Comparison of ENCODE assay signal across 1 cellular context in the genomic region with DNA sequence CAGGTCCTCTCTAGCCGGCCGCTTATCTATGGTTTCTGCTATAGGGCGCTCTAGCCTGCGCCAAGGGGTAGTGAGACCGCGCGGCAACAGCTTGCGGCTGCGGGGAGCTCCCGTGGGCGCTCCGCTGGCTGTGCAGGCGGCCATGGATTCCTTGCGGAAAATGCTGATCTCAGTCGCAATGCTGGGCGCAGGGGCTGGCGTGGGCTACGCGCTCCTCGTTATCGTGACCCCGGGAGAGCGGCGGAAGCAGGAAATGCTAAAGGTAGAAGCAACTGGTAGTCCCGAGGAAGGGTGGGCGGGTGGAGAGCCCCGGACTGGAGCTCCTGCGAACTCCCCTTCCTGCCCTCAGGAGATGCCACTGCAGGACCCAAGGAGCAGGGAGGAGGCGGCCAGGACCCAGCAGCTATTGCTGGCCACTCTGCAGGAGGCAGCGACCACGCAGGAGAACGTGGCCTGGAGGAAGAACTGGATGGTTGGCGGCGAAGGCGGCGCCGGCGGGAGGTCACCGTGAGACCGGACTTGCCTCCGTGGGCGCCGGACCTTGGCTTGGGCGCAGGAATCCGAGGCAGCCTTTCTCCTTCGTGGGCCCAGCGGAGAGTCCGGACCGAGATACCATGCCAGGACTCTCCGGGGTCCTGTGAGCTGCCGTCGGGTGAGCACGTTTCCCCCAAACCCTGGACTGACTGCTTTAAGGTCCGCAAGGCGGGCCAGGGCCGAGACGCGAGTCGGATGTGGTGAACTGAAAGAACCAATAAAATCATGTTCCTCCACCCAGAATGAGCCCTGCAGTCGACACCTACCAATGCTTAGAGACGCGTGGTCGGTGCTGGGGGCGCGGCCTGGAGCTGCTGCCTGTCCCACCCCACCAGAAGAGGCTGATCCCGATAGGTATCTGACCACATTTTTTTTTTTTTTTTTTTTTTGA.
A peak's percentile ranks its signal among the peaks of the same experiment; 100 is the strongest.
TF ChIP-seq lines count a peak whose summit lies in the region.

Gene LBHD1, minus strand, starts transcription at position 664 of the 925 bp plus-strand sequence. CDS start 2,236 bp downstream, outside the sequence.
Gene UQCC3, plus strand, starts transcription at position 70 of the 925 bp plus-strand sequence. Its CDS starts 73 bp downstream, at position 143.

TF ChIP-seq in GM12878, 131 proteins besides CTCF, POLR2A, EP300 and RAD21 (continued from another document):
- TF ChIP-seq, protein P1, sequence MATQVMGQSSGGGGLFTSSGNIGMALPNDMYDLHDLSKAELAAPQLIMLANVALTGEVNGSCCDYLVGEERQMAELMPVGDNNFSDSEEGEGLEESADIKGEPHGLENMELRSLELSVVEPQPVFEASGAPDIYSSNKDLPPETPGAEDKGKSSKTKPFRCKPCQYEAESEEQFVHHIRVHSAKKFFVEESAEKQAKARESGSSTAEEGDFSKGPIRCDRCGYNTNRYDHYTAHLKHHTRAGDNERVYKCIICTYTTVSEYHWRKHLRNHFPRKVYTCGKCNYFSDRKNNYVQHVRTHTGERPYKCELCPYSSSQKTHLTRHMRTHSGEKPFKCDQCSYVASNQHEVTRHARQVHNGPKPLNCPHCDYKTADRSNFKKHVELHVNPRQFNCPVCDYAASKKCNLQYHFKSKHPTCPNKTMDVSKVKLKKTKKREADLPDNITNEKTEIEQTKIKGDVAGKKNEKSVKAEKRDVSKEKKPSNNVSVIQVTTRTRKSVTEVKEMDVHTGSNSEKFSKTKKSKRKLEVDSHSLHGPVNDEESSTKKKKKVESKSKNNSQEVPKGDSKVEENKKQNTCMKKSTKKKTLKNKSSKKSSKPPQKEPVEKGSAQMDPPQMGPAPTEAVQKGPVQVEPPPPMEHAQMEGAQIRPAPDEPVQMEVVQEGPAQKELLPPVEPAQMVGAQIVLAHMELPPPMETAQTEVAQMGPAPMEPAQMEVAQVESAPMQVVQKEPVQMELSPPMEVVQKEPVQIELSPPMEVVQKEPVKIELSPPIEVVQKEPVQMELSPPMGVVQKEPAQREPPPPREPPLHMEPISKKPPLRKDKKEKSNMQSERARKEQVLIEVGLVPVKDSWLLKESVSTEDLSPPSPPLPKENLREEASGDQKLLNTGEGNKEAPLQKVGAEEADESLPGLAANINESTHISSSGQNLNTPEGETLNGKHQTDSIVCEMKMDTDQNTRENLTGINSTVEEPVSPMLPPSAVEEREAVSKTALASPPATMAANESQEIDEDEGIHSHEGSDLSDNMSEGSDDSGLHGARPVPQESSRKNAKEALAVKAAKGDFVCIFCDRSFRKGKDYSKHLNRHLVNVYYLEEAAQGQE (IDR thresholded peaks at IDR 0.05; ENCODE audit: low read depth, low read length), result no peak
- TF ChIP-seq RUNX3 (IDR thresholded peaks at IDR 0.05; ENCODE audit: low read length) (peak; percentile 66), ZNF384 (IDR thresholded peaks at IDR 0.05; ENCODE audit: borderline replicate concordance, low read depth, low read length) (no peak), ZNF592 (IDR thresholded peaks at IDR 0.05) (no peak), MTA3 (IDR thresholded peaks at IDR 0.05; ENCODE audit: borderline replicate concordance, low read length) (no peak; the same call in 1 of the 2 replicates), ETV6 (conservative IDR thresholded peaks at IDR 0.05 in 1 of 2, IDR thresholded peaks at IDR 0.05 in 1 of 2; ENCODE audit: borderline replicate concordance in 1 of 2, low read depth in 1 of 2) (0 out of 4 replicates have a peak, but pooled peaks of 1 of the 2 experiments have one; percentile 48), SREBF1 (IDR thresholded peaks at IDR 0.05; ENCODE audit: low read length) (no peak), CHD1 (IDR thresholded peaks at IDR 0.05; ENCODE audit: low read depth, low read length) (no peak), ATF7 (IDR thresholded peaks at IDR 0.05; ENCODE audit: low read depth) (no peak), HDAC2 (IDR thresholded peaks at IDR 0.05) (no peak), NKRF (conservative IDR thresholded peaks at IDR 0.05) (peak; percentile 62), MTA2 (IDR thresholded peaks at IDR 0.05; ENCODE audit: low read depth) (0 out of 2 replicates have a peak, but pooled peaks have one; percentile 36)
- TF ChIP-seq, protein P2, sequence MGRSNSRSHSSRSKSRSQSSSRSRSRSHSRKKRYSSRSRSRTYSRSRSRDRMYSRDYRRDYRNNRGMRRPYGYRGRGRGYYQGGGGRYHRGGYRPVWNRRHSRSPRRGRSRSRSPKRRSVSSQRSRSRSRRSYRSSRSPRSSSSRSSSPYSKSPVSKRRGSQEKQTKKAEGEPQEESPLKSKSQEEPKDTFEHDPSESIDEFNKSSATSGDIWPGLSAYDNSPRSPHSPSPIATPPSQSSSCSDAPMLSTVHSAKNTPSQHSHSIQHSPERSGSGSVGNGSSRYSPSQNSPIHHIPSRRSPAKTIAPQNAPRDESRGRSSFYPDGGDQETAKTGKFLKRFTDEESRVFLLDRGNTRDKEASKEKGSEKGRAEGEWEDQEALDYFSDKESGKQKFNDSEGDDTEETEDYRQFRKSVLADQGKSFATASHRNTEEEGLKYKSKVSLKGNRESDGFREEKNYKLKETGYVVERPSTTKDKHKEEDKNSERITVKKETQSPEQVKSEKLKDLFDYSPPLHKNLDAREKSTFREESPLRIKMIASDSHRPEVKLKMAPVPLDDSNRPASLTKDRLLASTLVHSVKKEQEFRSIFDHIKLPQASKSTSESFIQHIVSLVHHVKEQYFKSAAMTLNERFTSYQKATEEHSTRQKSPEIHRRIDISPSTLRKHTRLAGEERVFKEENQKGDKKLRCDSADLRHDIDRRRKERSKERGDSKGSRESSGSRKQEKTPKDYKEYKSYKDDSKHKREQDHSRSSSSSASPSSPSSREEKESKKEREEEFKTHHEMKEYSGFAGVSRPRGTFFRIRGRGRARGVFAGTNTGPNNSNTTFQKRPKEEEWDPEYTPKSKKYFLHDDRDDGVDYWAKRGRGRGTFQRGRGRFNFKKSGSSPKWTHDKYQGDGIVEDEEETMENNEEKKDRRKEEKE (IDR thresholded peaks at IDR 0.05), result no peak
- TF ChIP-seq, protein P3, sequence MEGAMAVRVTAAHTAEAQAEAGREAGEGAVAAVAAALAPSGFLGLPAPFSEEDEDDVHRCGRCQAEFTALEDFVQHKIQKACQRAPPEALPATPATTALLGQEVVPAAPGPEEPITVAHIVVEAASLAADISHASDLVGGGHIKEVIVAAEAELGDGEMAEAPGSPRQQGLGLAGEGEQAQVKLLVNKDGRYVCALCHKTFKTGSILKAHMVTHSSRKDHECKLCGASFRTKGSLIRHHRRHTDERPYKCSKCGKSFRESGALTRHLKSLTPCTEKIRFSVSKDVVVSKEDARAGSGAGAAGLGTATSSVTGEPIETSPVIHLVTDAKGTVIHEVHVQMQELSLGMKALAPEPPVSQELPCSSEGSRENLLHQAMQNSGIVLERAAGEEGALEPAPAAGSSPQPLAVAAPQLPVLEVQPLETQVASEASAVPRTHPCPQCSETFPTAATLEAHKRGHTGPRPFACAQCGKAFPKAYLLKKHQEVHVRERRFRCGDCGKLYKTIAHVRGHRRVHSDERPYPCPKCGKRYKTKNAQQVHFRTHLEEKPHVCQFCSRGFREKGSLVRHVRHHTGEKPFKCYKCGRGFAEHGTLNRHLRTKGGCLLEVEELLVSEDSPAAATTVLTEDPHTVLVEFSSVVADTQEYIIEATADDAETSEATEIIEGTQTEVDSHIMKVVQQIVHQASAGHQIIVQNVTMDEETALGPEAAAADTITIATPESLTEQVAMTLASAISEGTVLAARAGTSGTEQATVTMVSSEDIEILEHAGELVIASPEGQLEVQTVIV (IDR thresholded peaks at IDR 0.05; ENCODE audit: borderline replicate concordance, partially characterized antibody), result peak; percentile 44
